Comparison of ENCODE assay signal across 8 cellular contexts in the genomic region with DNA sequence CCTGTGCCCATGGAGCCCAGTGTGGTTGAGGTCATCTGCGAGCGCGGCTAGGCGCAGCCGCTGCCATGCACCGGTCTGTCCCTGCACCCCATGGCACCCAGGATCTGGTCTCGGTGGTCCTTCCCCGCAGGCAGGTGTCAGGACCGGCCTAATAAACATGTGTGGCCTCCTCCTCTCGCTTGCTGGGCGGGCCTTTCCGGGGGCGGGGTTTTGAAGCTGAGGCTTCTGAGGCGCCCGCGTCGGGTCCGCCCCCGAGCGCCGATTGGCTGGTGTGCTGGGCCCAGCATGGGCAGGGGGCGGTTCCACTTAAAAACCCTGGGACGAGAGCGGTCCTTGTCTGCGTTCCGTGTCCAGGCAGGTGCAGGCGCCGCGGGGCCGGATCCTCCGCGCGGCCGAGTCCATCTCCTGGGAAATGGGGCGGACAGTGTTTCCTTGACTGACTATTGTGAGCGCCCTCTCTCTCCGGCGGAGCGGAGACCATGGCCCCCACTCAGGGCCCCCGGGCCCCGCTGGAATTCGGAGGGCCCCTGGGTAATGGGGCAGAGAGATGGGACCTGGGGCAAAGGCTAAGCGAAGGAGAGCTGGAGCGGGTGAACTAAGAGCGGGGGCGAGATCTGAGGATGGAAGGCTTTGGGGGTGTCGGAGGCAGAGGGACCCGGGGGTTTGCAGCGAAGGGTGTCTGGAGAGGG.
DNase-seq lines count a peak whose midpoint lies in the region; ATAC-seq and TF ChIP-seq lines count a peak whose summit lies in the region.

A gene (plus strand): TSS at position 336 of the 689 bp plus-strand sequence. CDS start 144 bp downstream, at position 480.

- no peaks in the 10 kb centered on the region for H3K9me3 ChIP-seq in Loucy (ENCODE audit: insufficient read depth, low read depth, low read length)

- peaks cover 5% of the 10 kb centered on the region; the same call in 1 of the 2 replicates for H3F3A ChIP-seq in Loucy (ENCODE audit: low read depth)

- H3K27me3 ChIP-seq in Loucy (ENCODE audit: insufficient read depth, low read length, poor library complexity, severe bottlenecking): no peaks in the 10 kb centered on the region

- peaks cover 22% of the 10 kb centered on the region for H3K4me1 ChIP-seq in Loucy (ENCODE audit: insufficient read depth, low read length, poor library complexity, severe bottlenecking)

- no peaks in the 10 kb centered on the region for H3K9me2 ChIP-seq in Loucy (replicated peaks; ENCODE audit: low read depth, low read length)

- peaks cover 2% of the 10 kb centered on the region for H3K36me3 Mint-ChIP-seq in nephron (ENCODE audit: low read depth)

- peaks cover 13% of the 10 kb centered on the region for H3K4me1 Mint-ChIP-seq in nephron

- H3K4me2 ChIP-seq in Loucy (ENCODE audit: low read depth, low read length, poor library complexity, severe bottlenecking): peak within 1 kb of the TSS; percentile 97

- peaks cover 8% of the 10 kb centered on the region; the same call in 1 of the 2 replicates for H3K79me2 ChIP-seq in Loucy (ENCODE audit: insufficient read depth, low read length)

- H3K9me3 Mint-ChIP-seq in nephron: no peaks in the 10 kb centered on the region

- DNase-seq in DMS 273 treated with DMSO at 0.1 percent for 48 hours (lab: John Stamatoyannopoulos, UW) (peak; percentile 38), SHP77 (lab: John Stamatoyannopoulos, UW) (peak; percentile 93 to 97), fibroblast of pulmonary artery (ENCODE audit: low read depth) (peak; percentile 89)
- DNase-seq in activated effector memory CD4-positive, alpha-beta T cell treated with anti-CD3 and anti-CD28 coated beads, Interleukin-2, amount 50 U/mL, for 16 hours: peak; percentile 97
- DNase-seq in stimulated activated naive CD8-positive, alpha-beta T cell treated with anti-CD3 and anti-CD28 coated beads, Interleukin-15, Interleukin-2, amounts not matched to agents 100 U/mL and 50 U/mL, for 24 hours: peak; percentile 97

- H4K20me1 ChIP-seq in Loucy (ENCODE audit: insufficient read depth, low read length, poor library complexity, severe bottlenecking): peaks cover 6% of the 10 kb centered on the region

- peaks cover 13% of the 10 kb centered on the region; the same call in 1 of the 2 replicates for H3K36me3 ChIP-seq in Loucy (ENCODE audit: insufficient read depth, low read length)

- no peak for TF ChIP-seq CTCF in Loucy (conservative IDR thresholded peaks at IDR 0.05; ENCODE audit: low read length)
- no peak for TF ChIP-seq CTCF in fibroblast of pulmonary artery (IDR thresholded peaks at IDR 0.05; ENCODE audit: low read length, missing control alignments)
- no peak for TF ChIP-seq CTCF in nephron (IDR thresholded peaks at IDR 0.05; ENCODE audit: unreplicated experiment in 3 of 3)

- no peaks in the 10 kb centered on the region for H3K27me3 Mint-ChIP-seq in nephron (ENCODE audit: low read depth)

- H3K4me3 ChIP-seq in Loucy (ENCODE audit: low read length, poor library complexity, severe bottlenecking) (peak within 1 kb of the TSS; percentile 75), fibroblast of pulmonary artery (replicated peaks; ENCODE audit: low read depth, low read length) (peak within 1 kb of the TSS; percentile 55)

- peak within 1 kb of the TSS; percentile 96 to 99 (median 97) for H3K4me3 Mint-ChIP-seq in nephron

- peak within 1 kb of the TSS; percentile 62; the same call in 1 of the 2 replicates for H2AFZ ChIP-seq in Loucy (ENCODE audit: low read length)

- peak within 1 kb of the TSS; percentile 74 for H3K9ac ChIP-seq in Loucy (ENCODE audit: low read depth, low read length, poor library complexity, severe bottlenecking)

- H3K27ac Mint-ChIP-seq in nephron: peak within 1 kb of the TSS; percentile 77 to 97 (median 91)

- peak; percentile 48 for ATAC-seq in GM21717 (IDR thresholded peaks at IDR 0.05; ENCODE audit: unreplicated experiment)
- peak; percentile 79 for ATAC-seq in stimulated activated naive CD8-positive, alpha-beta T cell treated with anti-CD3 and anti-CD28 coated beads, Interleukin-15, Interleukin-2, amounts not matched to agents 100 U/mL and 50 U/mL, for 24 hours

Comparison
In these comparisons a context has a peak if more than half of its experiments do, and no peak if none do; other contexts are left out.
1. Peak in every context shown above with its lines: DNase-seq, ATAC-seq and H3K4me3 ChIP-seq.
2. DNase-seq: peak in every context shown above with its lines; median percentile 97 in activated effector memory CD4-positive, alpha-beta T cell treated with anti-CD3 and anti-CD28 coated beads, Interleukin-2, amount 50 U/mL, for 16 hours; 97 in stimulated activated naive CD8-positive, alpha-beta T cell treated with anti-CD3 and anti-CD28 coated beads, Interleukin-15, Interleukin-2, amounts not matched to agents 100 U/mL and 50 U/mL, for 24 hours; 95 in SHP77; 89 in fibroblast of pulmonary artery; 38 in DMS 273 treated with DMSO at 0.1 percent for 48 hours.